ENCODE assay signal across 37 cellular contexts in genomic region chr5:130037905-130038304, GRCh38.
"Had no signal": no experiment of that assay in that cellular context is flagged by ENCODE, and none has a peak within 500 bp of the region (broad histone marks: within the 10 kb centered on the region; RNA-seq: fewer than 3 reads in every experiment).

No MANE protein-coding gene starts in this region.

- H3K4me1 ChIP-seq: adrenal gland, ascending aorta, body of pancreas, breast epithelium had no signal

- ATAC-seq: activated naive CD4-positive, alpha-beta T cell treated with anti-CD3 and anti-CD28 coated beads, Interleukin-2, amount 50 U/mL, for 72 hours; activated naive CD8-positive, alpha-beta T cell treated with anti-CD3 and anti-CD28 coated beads, Interleukin-2, amount 50 U/mL, for 24 hours; activated T-cell treated with anti-CD3 and anti-CD28 coated beads, Interleukin-2, amount 50 U/mL, for 4 hours; activated T-cell treated with anti-CD3 and anti-CD28 coated beads, Interleukin-2, amount 50 U/mL, for 72 hours; activated T-helper 17 cell treated with anti-CD3 and anti-CD28 coated beads, Interleukin-2, amount 50 U/mL, for 72 hours; body of pancreas had no signal

- H3K4me1 Mint-ChIP-seq: activated naive CD4-positive, alpha-beta T cell treated with anti-CD3 and anti-CD28 coated beads, Interleukin-2, amount 10 ng/mL, durations not matched to agents 7 days and 5 days; activated naive CD4-positive, alpha-beta T cell treated with anti-CD3 and anti-CD28 coated beads, Interleukin-2, amount 50 U/mL, for 24 hours; activated naive CD8-positive, alpha-beta T cell treated with anti-CD3 and anti-CD28 coated beads for 36 hours; activated naive CD8-positive, alpha-beta T cell treated with anti-CD3 and anti-CD28 coated beads, Interleukin-2, amount 10 ng/mL, durations not matched to agents 7 days and 5 days; activated naive CD8-positive, alpha-beta T cell treated with anti-CD3 and anti-CD28 coated beads, Interleukin-2, amount 50 U/mL, for 24 hours; activated T-helper 17 cell treated with anti-CD3 and anti-CD28 coated beads, Interleukin-2, amount 50 U/mL, for 72 hours; central memory CD8-positive, alpha-beta T cell had no signal

- H3K27me3 ChIP-seq: adrenal gland, ascending aorta, body of pancreas, brain microvascular endothelial cell, breast epithelium, cardiac muscle cell had no signal

- H3K4me3 ChIP-seq: adrenal gland, ascending aorta, body of pancreas, breast epithelium, cardiac muscle cell had no signal

- H3K27me3 Mint-ChIP-seq: activated naive CD4-positive, alpha-beta T cell treated with anti-CD3 and anti-CD28 coated beads, Interleukin-2, amount 10 ng/mL, durations not matched to agents 7 days and 5 days; activated naive CD8-positive, alpha-beta T cell; activated naive CD8-positive, alpha-beta T cell treated with anti-CD3 and anti-CD28 coated beads for 36 hours; activated naive CD8-positive, alpha-beta T cell treated with anti-CD3 and anti-CD28 coated beads, Interleukin-2, amount 10 ng/mL, durations not matched to agents 7 days and 5 days; activated naive CD8-positive, alpha-beta T cell treated with anti-CD3 and anti-CD28 coated beads, Interleukin-2, amount 50 U/mL, for 24 hours; activated T-cell treated with anti-CD3 and anti-CD28 coated beads, Interleukin-2, amount 50 U/mL, for 24 hours; brain; central memory CD8-positive, alpha-beta T cell had no signal

- DNase-seq: activated effector memory CD4-positive, alpha-beta T cell treated with anti-CD3 and anti-CD28 coated beads, Interleukin-2, amount 50 U/mL, for 16 hours; activated effector memory CD4-positive, alpha-beta T cell treated with Interleukin-2 at 50 U/mL for 16 hours; activated gamma-delta T cell; activated gamma-delta T cell treated with Interleukin-2 at 50 U/mL for 16 hours; activated naive CD4-positive, alpha-beta T cell; activated naive CD4-positive, alpha-beta T cell treated with anti-CD3 and anti-CD28 coated beads for 36 hours; activated naive CD4-positive, alpha-beta T cell treated with anti-CD3 and anti-CD28 coated beads, Interleukin-2, amount 10 ng/mL, durations not matched to agents 7 days and 5 days; activated naive CD4-positive, alpha-beta T cell treated with anti-CD3 and anti-CD28 coated beads, Interleukin-2, amount 50 U/mL, for 16 hours; activated naive CD4-positive, alpha-beta T cell treated with Interleukin-2 at 50 U/mL for 16 hours; activated naive CD8-positive, alpha-beta T cell treated with anti-CD3 and anti-CD28 coated beads for 36 hours; activated naive CD8-positive, alpha-beta T cell treated with anti-CD3 and anti-CD28 coated beads, Interleukin-2, amount 10 ng/mL, durations not matched to agents 7 days and 5 days; activated naive CD8-positive, alpha-beta T cell treated with anti-CD3 and anti-CD28 coated beads, Interleukin-2, amount 50 U/mL, for 24 hours; activated T-cell treated with anti-CD3 and anti-CD28 coated beads, Interleukin-2, amount 50 U/mL, for 24 hours; activated T-cell treated with anti-CD3 and anti-CD28 coated beads, Interleukin-2, amount 50 U/mL, for 4 hours; activated T-cell treated with anti-CD3 and anti-CD28 coated beads, Interleukin-2, amount 50 U/mL, for 48 hours; activated T-cell treated with anti-CD3 and anti-CD28 coated beads, Interleukin-2, amount 50 U/mL, for 72 hours; adrenal gland; amniotic stem cell; amygdala; anterior cingulate cortex; aorta; body of pancreas; brain microvascular endothelial cell; caudate nucleus; central memory CD4-positive, alpha-beta T cell; cerebellar nuclear complex had no signal

- H3K9me3 Mint-ChIP-seq: activated naive CD4-positive, alpha-beta T cell treated with anti-CD3 and anti-CD28 coated beads for 36 hours; activated naive CD4-positive, alpha-beta T cell treated with anti-CD3 and anti-CD28 coated beads, Interleukin-2, amount 10 ng/mL, durations not matched to agents 7 days and 5 days; activated naive CD4-positive, alpha-beta T cell treated with anti-CD3 and anti-CD28 coated beads, Interleukin-2, amount 50 U/mL, for 24 hours; activated naive CD8-positive, alpha-beta T cell treated with anti-CD3 and anti-CD28 coated beads for 36 hours; activated naive CD8-positive, alpha-beta T cell treated with anti-CD3 and anti-CD28 coated beads, Interleukin-2, amount 10 ng/mL, durations not matched to agents 7 days and 5 days; activated naive CD8-positive, alpha-beta T cell treated with anti-CD3 and anti-CD28 coated beads, Interleukin-2, amount 50 U/mL, for 24 hours; activated T-cell treated with anti-CD3 and anti-CD28 coated beads, Interleukin-2, amount 50 U/mL, for 24 hours; activated T-cell treated with anti-CD3 and anti-CD28 coated beads, Interleukin-2, amount 50 U/mL, for 4 hours; activated T-cell treated with anti-CD3 and anti-CD28 coated beads, Interleukin-2, amount 50 U/mL, for 72 hours; activated T-helper 1 cell treated with anti-CD3 and anti-CD28 coated beads, Interleukin-12 subunit alpha, Interleukin-12 subunit beta, Interleukin-2, Interleukin-4 antibody, amounts not matched to agents 30 ng/mL and 10 ng/mL and 1 ng/mL, durations not matched to agents 14 hours and 24 hours and 36 hours; activated T-helper 2 cell treated with anti-CD3 and anti-CD28 coated beads, Interferon-gamma antibody, Interleukin-2, Interleukin-4, amounts not matched to agents 10 μg/mL and 5 μg/mL and 100 μg/mL, durations not matched to agents 14 hours and 24 hours and 36 hours had no signal

- H3K36me3 Mint-ChIP-seq: activated naive CD4-positive, alpha-beta T cell treated with anti-CD3 and anti-CD28 coated beads, Interleukin-2, amount 10 ng/mL, durations not matched to agents 7 days and 5 days; activated naive CD4-positive, alpha-beta T cell treated with anti-CD3 and anti-CD28 coated beads, Interleukin-2, amount 50 U/mL, for 24 hours; activated naive CD4-positive, alpha-beta T cell treated with anti-CD3 and anti-CD28 coated beads, Interleukin-2, amount 50 U/mL, for 72 hours; activated naive CD8-positive, alpha-beta T cell; activated naive CD8-positive, alpha-beta T cell treated with anti-CD3 and anti-CD28 coated beads for 36 hours; activated naive CD8-positive, alpha-beta T cell treated with anti-CD3 and anti-CD28 coated beads, Interleukin-2, amount 10 ng/mL, durations not matched to agents 7 days and 5 days; brain had no signal

- H3K36me3 ChIP-seq: adrenal gland, ascending aorta, brain microvascular endothelial cell, breast epithelium, cardiac muscle cell had no signal

- H3K27ac ChIP-seq: adrenal gland, ascending aorta, body of pancreas, brain microvascular endothelial cell, breast epithelium, cardiac muscle cell had no signal

- H3K4me3 Mint-ChIP-seq: activated naive CD4-positive, alpha-beta T cell treated with anti-CD3 and anti-CD28 coated beads for 36 hours; activated naive CD4-positive, alpha-beta T cell treated with anti-CD3 and anti-CD28 coated beads, Interleukin-2, amount 10 ng/mL, durations not matched to agents 7 days and 5 days; activated naive CD4-positive, alpha-beta T cell treated with anti-CD3 and anti-CD28 coated beads, Interleukin-2, amount 50 U/mL, for 24 hours; activated naive CD8-positive, alpha-beta T cell; activated naive CD8-positive, alpha-beta T cell treated with anti-CD3 and anti-CD28 coated beads for 36 hours; activated naive CD8-positive, alpha-beta T cell treated with anti-CD3 and anti-CD28 coated beads, Interleukin-2, amount 10 ng/mL, durations not matched to agents 7 days and 5 days; activated naive CD8-positive, alpha-beta T cell treated with anti-CD3 and anti-CD28 coated beads, Interleukin-2, amount 50 U/mL, for 24 hours; activated T-cell treated with anti-CD3 and anti-CD28 coated beads, Interleukin-2, amount 50 U/mL, for 24 hours; activated T-cell treated with anti-CD3 and anti-CD28 coated beads, Interleukin-2, amount 50 U/mL, for 4 hours; activated T-cell treated with anti-CD3 and anti-CD28 coated beads, Interleukin-2, amount 50 U/mL, for 72 hours; activated T-helper 1 cell treated with anti-CD3 and anti-CD28 coated beads, Interleukin-12 subunit alpha, Interleukin-12 subunit beta, Interleukin-2, Interleukin-4 antibody, amounts not matched to agents 30 ng/mL and 10 ng/mL and 1 ng/mL, durations not matched to agents 14 hours and 24 hours and 36 hours; activated T-helper 17 cell treated with anti-CD3 and anti-CD28 coated beads, Interleukin-2, amount 50 U/mL, for 72 hours; brain; central memory CD8-positive, alpha-beta T cell had no signal

- H3K27ac Mint-ChIP-seq: activated naive CD4-positive, alpha-beta T cell treated with anti-CD3 and anti-CD28 coated beads for 36 hours; activated naive CD4-positive, alpha-beta T cell treated with anti-CD3 and anti-CD28 coated beads, Interleukin-2, amount 10 ng/mL, durations not matched to agents 7 days and 5 days; activated naive CD4-positive, alpha-beta T cell treated with anti-CD3 and anti-CD28 coated beads, Interleukin-2, amount 50 U/mL, for 24 hours; activated naive CD4-positive, alpha-beta T cell treated with anti-CD3 and anti-CD28 coated beads, Interleukin-2, amount 50 U/mL, for 72 hours; activated naive CD8-positive, alpha-beta T cell; activated naive CD8-positive, alpha-beta T cell treated with anti-CD3 and anti-CD28 coated beads for 36 hours; activated naive CD8-positive, alpha-beta T cell treated with anti-CD3 and anti-CD28 coated beads, Interleukin-2, amount 10 ng/mL, durations not matched to agents 7 days and 5 days; activated naive CD8-positive, alpha-beta T cell treated with anti-CD3 and anti-CD28 coated beads, Interleukin-2, amount 50 U/mL, for 24 hours; activated T-cell treated with anti-CD3 and anti-CD28 coated beads, Interleukin-2, amount 50 U/mL, for 24 hours; activated T-cell treated with anti-CD3 and anti-CD28 coated beads, Interleukin-2, amount 50 U/mL, for 72 hours; activated T-helper 1 cell treated with anti-CD3 and anti-CD28 coated beads, Interleukin-12 subunit alpha, Interleukin-12 subunit beta, Interleukin-2, Interleukin-4 antibody, amounts not matched to agents 30 ng/mL and 10 ng/mL and 1 ng/mL, durations not matched to agents 14 hours and 24 hours and 36 hours; activated T-helper 17 cell treated with anti-CD3 and anti-CD28 coated beads, Interleukin-2, amount 50 U/mL, for 72 hours; activated T-helper 2 cell treated with anti-CD3 and anti-CD28 coated beads, Interferon-gamma antibody, Interleukin-2, Interleukin-4, amounts not matched to agents 10 μg/mL and 5 μg/mL and 100 μg/mL, durations not matched to agents 14 hours and 24 hours and 36 hours; brain had no signal
